Comparison of ENCODE assay signal across 28 cellular contexts in the genomic region with DNA sequence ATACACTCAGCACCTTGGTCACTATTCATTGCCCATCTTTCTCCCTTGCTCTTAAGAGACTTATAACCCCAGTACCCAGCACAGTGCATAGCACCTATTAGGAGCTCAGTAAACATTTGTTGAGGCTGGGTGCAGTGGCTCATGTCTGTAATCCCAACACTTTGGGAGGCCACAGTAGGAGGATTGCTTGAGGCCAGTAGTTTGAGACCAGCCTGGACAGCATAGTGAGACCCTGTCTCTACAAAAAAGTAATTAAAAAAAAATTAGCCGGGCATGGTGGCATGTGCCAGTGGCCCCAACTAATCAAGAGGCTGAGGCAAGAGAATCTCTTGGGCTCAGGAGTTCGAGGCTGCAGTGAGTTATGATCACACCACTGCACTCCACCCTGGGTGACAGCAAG.
"Had no signal": no experiment of that assay in that cellular context is flagged by ENCODE, and none has a peak within 500 bp of the region (broad histone marks: within the 10 kb centered on the region; RNA-seq: fewer than 3 reads in every experiment).

No MANE protein-coding gene starts in this region.

- H3K27me3 ChIP-seq: colonic mucosa, dorsolateral prefrontal cortex, esophagus muscularis mucosa, esophagus squamous epithelium, gastrocnemius medialis, gastroesophageal sphincter, heart left ventricle, heart right ventricle had no signal

- H3K4me3 ChIP-seq: colonic mucosa, coronary artery, dorsolateral prefrontal cortex, esophagus muscularis mucosa, esophagus squamous epithelium, gastrocnemius medialis, gastroesophageal sphincter, heart left ventricle, heart right ventricle had no signal

- H3K36me3 ChIP-seq: colonic mucosa, esophagus muscularis mucosa, esophagus squamous epithelium, gastrocnemius medialis, gastroesophageal sphincter, heart left ventricle, heart right ventricle had no signal

- ATAC-seq: effector memory CD8-positive, alpha-beta T cell; esophagus mucosa; foreskin keratinocyte; gastrocnemius medialis; gastroesophageal sphincter; heart left ventricle; heart right ventricle had no signal

- FAIRE-seq: colon, endometrium, endothelial cell of umbilical vein, frontal cortex had no signal

- H3K27ac ChIP-seq: colonic mucosa, coronary artery, dorsolateral prefrontal cortex, epithelial cell of prostate, esophagus muscularis mucosa, esophagus squamous epithelium, foreskin keratinocyte, gastrocnemius medialis, gastroesophageal sphincter, heart left ventricle, heart right ventricle had no signal

- H3K4me1 ChIP-seq: colonic mucosa, esophagus muscularis mucosa, esophagus squamous epithelium, foreskin keratinocyte, gastrocnemius medialis, gastroesophageal sphincter, heart left ventricle, heart right ventricle had no signal

- H3K9me3 ChIP-seq: colonic mucosa, esophagus muscularis mucosa, esophagus squamous epithelium, gastrocnemius medialis, gastroesophageal sphincter, heart left ventricle, heart right ventricle had no signal

- DNase-seq: colonic mucosa; cortex of kidney; dermis blood vessel endothelial cell; dorsolateral prefrontal cortex; effector CD4-positive, alpha-beta T cell; effector CD8-positive, alpha-beta T cell; effector memory CD4-positive, alpha-beta T cell; effector memory CD8-positive, alpha-beta T cell; endodermal cell; erythroblast; esophagus squamous epithelium; foreskin fibroblast; foreskin keratinocyte; foreskin melanocyte; gastrocnemius medialis; glutamatergic neuron; head of caudate nucleus; heart left ventricle; heart right ventricle had no signal
